In genomic region chr3:112405845-112406244, GRCh38 we compare ENCODE assay signal across 1 cellular context.
TF ChIP-seq lines count a peak whose summit lies in the region.

No MANE protein-coding gene starts in this region.

TF ChIP-seq in IMR-90, 13 proteins besides CTCF, POLR2A, EP300 and RAD21 (continued from another document):
- TF ChIP-seq ELK1 (IDR thresholded peaks at IDR 0.05; ENCODE audit: borderline replicate concordance, low read depth, low read length) (no peak), USF2 (IDR thresholded peaks at IDR 0.05; ENCODE audit: low read depth, low read length) (no peak), RFX5 (IDR thresholded peaks at IDR 0.05; ENCODE audit: low read depth, low read length) (no peak), CHD1 (IDR thresholded peaks at IDR 0.05; ENCODE audit: low read depth, low read length) (no peak), SMC3 (IDR thresholded peaks at IDR 0.05; ENCODE audit: low read depth, low read length) (no peak), RCOR1 (IDR thresholded peaks at IDR 0.05; ENCODE audit: insufficient replicate concordance, low read length) (no peak), MAZ (IDR thresholded peaks at IDR 0.05; ENCODE audit: borderline replicate concordance, low read depth, low read length) (no peak)
